1 cellular context compared by ENCODE assay signal in the genomic region with DNA sequence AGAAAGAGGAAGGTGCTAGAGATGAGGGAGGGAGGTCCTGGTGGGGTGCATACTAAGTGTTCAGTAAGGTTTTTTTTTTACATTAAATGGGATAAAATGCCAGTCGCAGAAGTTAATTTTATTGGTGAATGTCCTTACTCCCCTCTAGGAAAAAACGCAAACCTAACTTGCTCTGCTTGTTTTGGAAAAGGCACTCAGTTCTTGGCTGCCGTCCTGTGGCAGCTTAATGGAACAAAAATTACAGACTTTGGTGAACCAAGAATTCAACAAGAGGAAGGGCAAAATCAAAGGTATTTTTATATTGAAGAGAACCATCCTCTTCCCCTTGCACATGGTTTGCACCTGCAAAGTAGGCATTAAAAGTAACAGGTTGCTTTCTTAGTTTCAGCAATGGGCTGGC.
TF ChIP-seq lines count a peak whose summit lies in the region.

No MANE protein-coding gene starts in this region.

TF ChIP-seq in H1, 55 proteins besides CTCF, POLR2A, EP300 and RAD21:
- no peak for TF ChIP-seq CHD2 (IDR thresholded peaks at IDR 0.05; ENCODE audit: low read length)
- no peak for TF ChIP-seq GABPA (IDR thresholded peaks at IDR 0.05; ENCODE audit: borderline replicate concordance, insufficient read depth, low read length)
- no peak for TF ChIP-seq SIRT6 (IDR thresholded peaks at IDR 0.05; ENCODE audit: low read length)
- TF ChIP-seq HDAC6 (IDR thresholded peaks at IDR 0.05; ENCODE audit: low read depth, low read length): no peak
- TF ChIP-seq, protein P1, sequence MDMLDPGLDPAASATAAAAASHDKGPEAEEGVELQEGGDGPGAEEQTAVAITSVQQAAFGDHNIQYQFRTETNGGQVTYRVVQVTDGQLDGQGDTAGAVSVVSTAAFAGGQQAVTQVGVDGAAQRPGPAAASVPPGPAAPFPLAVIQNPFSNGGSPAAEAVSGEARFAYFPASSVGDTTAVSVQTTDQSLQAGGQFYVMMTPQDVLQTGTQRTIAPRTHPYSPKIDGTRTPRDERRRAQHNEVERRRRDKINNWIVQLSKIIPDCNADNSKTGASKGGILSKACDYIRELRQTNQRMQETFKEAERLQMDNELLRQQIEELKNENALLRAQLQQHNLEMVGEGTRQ (IDR thresholded peaks at IDR 0.05; ENCODE audit: low read length): no peak
- no peak for TF ChIP-seq RBBP5 (IDR thresholded peaks at IDR 0.05; ENCODE audit: borderline replicate concordance, low read depth, low read length)
- TF ChIP-seq BCL11A (IDR thresholded peaks at IDR 0.05; ENCODE audit: low read depth in 2 of 2, low read length in 2 of 2): no peak
- TF ChIP-seq, protein P2, sequence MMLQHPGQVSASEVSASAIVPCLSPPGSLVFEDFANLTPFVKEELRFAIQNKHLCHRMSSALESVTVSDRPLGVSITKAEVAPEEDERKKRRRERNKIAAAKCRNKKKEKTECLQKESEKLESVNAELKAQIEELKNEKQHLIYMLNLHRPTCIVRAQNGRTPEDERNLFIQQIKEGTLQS (IDR thresholded peaks at IDR 0.05; ENCODE audit: insufficient read depth, low read depth, low read length): no peak
